ENCODE assay signal across 1 cellular context in genomic region chr14:94400454-94400853, GRCh38.
TF ChIP-seq lines count a peak whose summit lies in the region.

No MANE protein-coding gene starts in this region.

TF ChIP-seq in HepG2, 621 proteins besides CTCF, POLR2A, EP300 and RAD21 (continued from another document and continues in another):
- TF ChIP-seq ZNF503 (CRISPR knock-in tag; IDR thresholded peaks at IDR 0.05) (no peak), PHF20 (CRISPR knock-in tag; IDR thresholded peaks at IDR 0.05) (no peak), HDAC2 (CRISPR knock-in tag; IDR thresholded peaks at IDR 0.05) (peak; percentile 67), SIX4 (CRISPR knock-in tag; IDR thresholded peaks at IDR 0.05) (no peak), RFXANK (CRISPR knock-in tag; IDR thresholded peaks at IDR 0.05) (no peak), CC2D1A (CRISPR knock-in tag; IDR thresholded peaks at IDR 0.05) (no peak), ZNF24 (IDR thresholded peaks at IDR 0.05) (no peak), KLF13 (CRISPR knock-in tag; IDR thresholded peaks at IDR 0.05) (no peak), GABPB1 (CRISPR knock-in tag; IDR thresholded peaks at IDR 0.05) (no peak), NFYC (CRISPR knock-in tag; IDR thresholded peaks at IDR 0.05) (peak; percentile 18; the same call in 1 of the 2 replicates), EHMT2 (IDR thresholded peaks at IDR 0.05; ENCODE audit: borderline replicate concordance, low read depth, low read length) (no peak), NR2F1 (CRISPR knock-in tag; IDR thresholded peaks at IDR 0.05) (no peak), NCOR1 (IDR thresholded peaks at IDR 0.05; ENCODE audit: borderline replicate concordance, low read length) (peak; percentile 67; the same call in 1 of the 2 replicates), KLF16 (CRISPR knock-in tag; IDR thresholded peaks at IDR 0.05) (no peak), KLF12 (CRISPR knock-in tag; IDR thresholded peaks at IDR 0.05; ENCODE audit: borderline replicate concordance) (no peak), GTF2F1 (IDR thresholded peaks at IDR 0.05; ENCODE audit: low read length) (no peak), MYNN (CRISPR knock-in tag; IDR thresholded peaks at IDR 0.05; ENCODE audit: low read depth) (no peak), ZNF879 (CRISPR knock-in tag; IDR thresholded peaks at IDR 0.05) (no peak), HNRNPH1 (optimal IDR thresholded peaks at IDR 0.05; ENCODE audit: low read depth, low read length) (no peak), JUND (CRISPR knock-in tag; IDR thresholded peaks at IDR 0.05) (no peak), WIZ (CRISPR knock-in tag; IDR thresholded peaks at IDR 0.05) (no peak), SP5 (CRISPR knock-in tag; IDR thresholded peaks at IDR 0.05; ENCODE audit: borderline replicate concordance, low read depth) (0 out of 2 replicates have a peak, but pooled peaks have one; percentile 21), ZGPAT (CRISPR knock-in tag; IDR thresholded peaks at IDR 0.05) (peak; percentile 43; the same call in 1 of the 2 replicates), ADNP (CRISPR knock-in tag; IDR thresholded peaks at IDR 0.05) (no peak), SYNCRIP (IDR thresholded peaks at IDR 0.05; ENCODE audit: insufficient read depth, low read depth, low read length) (no peak), ZNF580 (CRISPR knock-in tag; IDR thresholded peaks at IDR 0.05; ENCODE audit: borderline replicate concordance, low read depth) (no peak), ZFP1 (CRISPR knock-in tag; IDR thresholded peaks at IDR 0.05) (no peak), TOE1 (CRISPR knock-in tag; IDR thresholded peaks at IDR 0.05) (no peak), CBFB (CRISPR knock-in tag; IDR thresholded peaks at IDR 0.05) (no peak), NAIF1 (CRISPR knock-in tag; IDR thresholded peaks at IDR 0.05; ENCODE audit: borderline replicate concordance) (no peak), AHR (CRISPR knock-in tag; IDR thresholded peaks at IDR 0.05) (no peak), ZNF513 (CRISPR knock-in tag; conservative IDR thresholded peaks at IDR 0.05) (no peak)
- TF ChIP-seq, protein P1, sequence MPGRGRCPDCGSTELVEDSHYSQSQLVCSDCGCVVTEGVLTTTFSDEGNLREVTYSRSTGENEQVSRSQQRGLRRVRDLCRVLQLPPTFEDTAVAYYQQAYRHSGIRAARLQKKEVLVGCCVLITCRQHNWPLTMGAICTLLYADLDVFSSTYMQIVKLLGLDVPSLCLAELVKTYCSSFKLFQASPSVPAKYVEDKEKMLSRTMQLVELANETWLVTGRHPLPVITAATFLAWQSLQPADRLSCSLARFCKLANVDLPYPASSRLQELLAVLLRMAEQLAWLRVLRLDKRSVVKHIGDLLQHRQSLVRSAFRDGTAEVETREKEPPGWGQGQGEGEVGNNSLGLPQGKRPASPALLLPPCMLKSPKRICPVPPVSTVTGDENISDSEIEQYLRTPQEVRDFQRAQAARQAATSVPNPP (CRISPR knock-in tag; IDR thresholded peaks at IDR 0.05), result peak; percentile 23; the same call in 1 of the 2 replicates
- TF ChIP-seq, protein P2, sequence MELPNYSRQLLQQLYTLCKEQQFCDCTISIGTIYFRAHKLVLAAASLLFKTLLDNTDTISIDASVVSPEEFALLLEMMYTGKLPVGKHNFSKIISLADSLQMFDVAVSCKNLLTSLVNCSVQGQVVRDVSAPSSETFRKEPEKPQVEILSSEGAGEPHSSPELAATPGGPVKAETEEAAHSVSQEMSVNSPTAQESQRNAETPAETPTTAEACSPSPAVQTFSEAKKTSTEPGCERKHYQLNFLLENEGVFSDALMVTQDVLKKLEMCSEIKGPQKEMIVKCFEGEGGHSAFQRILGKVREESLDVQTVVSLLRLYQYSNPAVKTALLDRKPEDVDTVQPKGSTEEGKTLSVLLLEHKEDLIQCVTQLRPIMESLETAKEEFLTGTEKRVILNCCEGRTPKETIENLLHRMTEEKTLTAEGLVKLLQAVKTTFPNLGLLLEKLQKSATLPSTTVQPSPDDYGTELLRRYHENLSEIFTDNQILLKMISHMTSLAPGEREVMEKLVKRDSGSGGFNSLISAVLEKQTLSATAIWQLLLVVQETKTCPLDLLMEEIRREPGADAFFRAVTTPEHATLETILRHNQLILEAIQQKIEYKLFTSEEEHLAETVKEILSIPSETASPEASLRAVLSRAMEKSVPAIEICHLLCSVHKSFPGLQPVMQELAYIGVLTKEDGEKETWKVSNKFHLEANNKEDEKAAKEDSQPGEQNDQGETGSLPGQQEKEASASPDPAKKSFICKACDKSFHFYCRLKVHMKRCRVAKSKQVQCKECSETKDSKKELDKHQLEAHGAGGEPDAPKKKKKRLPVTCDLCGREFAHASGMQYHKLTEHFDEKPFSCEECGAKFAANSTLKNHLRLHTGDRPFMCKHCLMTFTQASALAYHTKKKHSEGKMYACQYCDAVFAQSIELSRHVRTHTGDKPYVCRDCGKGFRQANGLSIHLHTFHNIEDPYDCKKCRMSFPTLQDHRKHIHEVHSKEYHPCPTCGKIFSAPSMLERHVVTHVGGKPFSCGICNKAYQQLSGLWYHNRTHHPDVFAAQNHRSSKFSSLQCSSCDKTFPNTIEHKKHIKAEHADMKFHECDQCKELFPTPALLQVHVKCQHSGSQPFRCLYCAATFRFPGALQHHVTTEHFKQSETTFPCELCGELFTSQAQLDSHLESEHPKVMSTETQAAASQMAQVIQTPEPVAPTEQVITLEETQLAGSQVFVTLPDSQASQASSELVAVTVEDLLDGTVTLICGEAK (IDR thresholded peaks at IDR 0.05), result no peak
- TF ChIP-seq, protein P2 (CRISPR knock-in tag; IDR thresholded peaks at IDR 0.05), result no peak
- TF ChIP-seq, protein P3, sequence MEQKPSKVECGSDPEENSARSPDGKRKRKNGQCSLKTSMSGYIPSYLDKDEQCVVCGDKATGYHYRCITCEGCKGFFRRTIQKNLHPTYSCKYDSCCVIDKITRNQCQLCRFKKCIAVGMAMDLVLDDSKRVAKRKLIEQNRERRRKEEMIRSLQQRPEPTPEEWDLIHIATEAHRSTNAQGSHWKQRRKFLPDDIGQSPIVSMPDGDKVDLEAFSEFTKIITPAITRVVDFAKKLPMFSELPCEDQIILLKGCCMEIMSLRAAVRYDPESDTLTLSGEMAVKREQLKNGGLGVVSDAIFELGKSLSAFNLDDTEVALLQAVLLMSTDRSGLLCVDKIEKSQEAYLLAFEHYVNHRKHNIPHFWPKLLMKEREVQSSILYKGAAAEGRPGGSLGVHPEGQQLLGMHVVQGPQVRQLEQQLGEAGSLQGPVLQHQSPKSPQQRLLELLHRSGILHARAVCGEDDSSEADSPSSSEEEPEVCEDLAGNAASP (CRISPR knock-in tag; IDR thresholded peaks at IDR 0.05; ENCODE audit: borderline replicate concordance), result no peak
- TF ChIP-seq, protein P4, sequence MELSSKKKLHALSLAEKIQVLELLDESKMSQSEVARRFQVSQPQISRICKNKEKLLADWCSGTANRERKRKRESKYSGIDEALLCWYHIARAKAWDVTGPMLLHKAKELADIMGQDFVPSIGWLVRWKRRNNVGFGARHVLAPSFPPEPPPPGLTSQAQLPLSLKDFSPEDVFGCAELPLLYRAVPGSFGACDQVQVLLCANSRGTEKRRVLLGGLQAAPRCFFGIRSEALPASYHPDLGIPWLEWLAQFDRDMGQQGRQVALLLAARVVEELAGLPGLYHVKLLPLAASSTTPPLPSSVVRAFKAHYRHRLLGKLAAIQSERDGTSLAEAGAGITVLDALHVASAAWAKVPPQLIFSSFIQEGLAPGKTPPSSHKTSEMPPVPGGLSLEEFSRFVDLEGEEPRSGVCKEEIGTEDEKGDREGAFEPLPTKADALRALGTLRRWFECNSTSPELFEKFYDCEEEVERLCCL (CRISPR knock-in tag; IDR thresholded peaks at IDR 0.05; ENCODE audit: borderline replicate concordance), result no peak
- TF ChIP-seq, protein P5, sequence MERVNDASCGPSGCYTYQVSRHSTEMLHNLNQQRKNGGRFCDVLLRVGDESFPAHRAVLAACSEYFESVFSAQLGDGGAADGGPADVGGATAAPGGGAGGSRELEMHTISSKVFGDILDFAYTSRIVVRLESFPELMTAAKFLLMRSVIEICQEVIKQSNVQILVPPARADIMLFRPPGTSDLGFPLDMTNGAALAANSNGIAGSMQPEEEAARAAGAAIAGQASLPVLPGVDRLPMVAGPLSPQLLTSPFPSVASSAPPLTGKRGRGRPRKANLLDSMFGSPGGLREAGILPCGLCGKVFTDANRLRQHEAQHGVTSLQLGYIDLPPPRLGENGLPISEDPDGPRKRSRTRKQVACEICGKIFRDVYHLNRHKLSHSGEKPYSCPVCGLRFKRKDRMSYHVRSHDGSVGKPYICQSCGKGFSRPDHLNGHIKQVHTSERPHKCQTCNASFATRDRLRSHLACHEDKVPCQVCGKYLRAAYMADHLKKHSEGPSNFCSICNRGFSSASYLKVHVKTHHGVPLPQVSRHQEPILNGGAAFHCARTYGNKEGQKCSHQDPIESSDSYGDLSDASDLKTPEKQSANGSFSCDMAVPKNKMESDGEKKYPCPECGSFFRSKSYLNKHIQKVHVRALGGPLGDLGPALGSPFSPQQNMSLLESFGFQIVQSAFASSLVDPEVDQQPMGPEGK (CRISPR knock-in tag; IDR thresholded peaks at IDR 0.05), result 0 out of 2 replicates have a peak, but pooled peaks have one; percentile 18
- TF ChIP-seq, protein P6, sequence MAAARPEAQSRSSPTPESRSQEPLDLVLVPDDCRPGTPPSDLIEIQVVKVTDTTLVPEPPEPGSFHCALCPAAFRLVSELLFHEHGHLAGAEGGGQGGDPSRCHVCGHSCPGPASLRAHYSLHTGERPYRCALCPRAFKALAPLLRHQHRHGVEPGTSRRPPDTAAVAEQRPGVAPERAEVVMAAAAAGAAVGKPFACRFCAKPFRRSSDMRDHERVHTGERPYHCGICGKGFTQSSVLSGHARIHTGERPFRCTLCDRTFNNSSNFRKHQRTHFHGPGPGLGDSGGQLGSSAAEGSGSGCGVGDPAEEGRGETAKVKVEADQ (CRISPR knock-in tag; IDR thresholded peaks at IDR 0.05; ENCODE audit: borderline replicate concordance), result no peak
